1 cellular context compared by ENCODE assay signal in the genomic region with DNA sequence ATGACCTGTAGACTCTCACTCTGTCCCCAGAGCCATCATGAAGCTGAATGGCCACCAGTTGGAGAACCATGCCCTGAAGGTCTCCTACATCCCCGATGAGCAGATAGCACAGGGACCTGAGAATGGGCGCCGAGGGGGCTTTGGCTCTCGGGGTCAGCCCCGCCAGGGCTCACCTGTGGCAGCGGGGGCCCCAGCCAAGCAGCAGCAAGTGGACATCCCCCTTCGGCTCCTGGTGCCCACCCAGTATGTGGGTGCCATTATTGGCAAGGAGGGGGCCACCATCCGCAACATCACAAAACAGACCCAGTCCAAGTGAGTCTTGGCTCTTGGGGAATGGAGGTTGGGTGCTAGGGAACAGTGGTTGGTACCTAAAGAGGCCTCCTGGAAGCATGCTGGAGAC.
TF ChIP-seq lines count a peak whose summit lies in the region.

No MANE protein-coding gene starts in this region.

TF ChIP-seq in GM23338, 12 proteins besides CTCF, POLR2A, EP300 and RAD21 (continued from another document):
- TF ChIP-seq ZNF114 (CRISPR knock-in tag; IDR thresholded peaks at IDR 0.05) (no peak), NANOG (IDR thresholded peaks at IDR 0.05; ENCODE audit: borderline replicate concordance) (no peak)
